ENCODE assay signal across 8 cellular contexts in the genomic region with DNA sequence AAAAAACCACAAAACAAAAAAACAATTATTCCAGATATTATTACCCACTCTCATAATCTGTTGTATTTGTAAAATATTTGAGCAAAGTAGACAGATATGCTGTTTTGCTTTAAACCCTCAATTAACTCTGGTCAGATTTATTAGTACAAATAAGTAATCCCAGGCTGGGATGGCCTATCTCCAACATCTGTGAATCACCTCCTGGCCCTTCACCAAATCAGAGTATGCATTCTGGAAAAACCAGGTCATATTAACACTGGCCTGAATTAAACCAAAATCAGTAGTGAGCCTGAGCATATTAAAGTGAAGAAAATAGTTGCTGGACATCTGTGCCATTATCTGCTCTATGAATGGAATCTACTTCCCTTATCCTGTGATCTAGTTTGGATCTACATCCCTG. TPM values are rescaled to one million over a fixed set of nuclear protein-coding genes. Genes with fewer than 3 reads are reported as not detected.
DNase-seq lines count a peak whose midpoint lies in the region; ATAC-seq, FAIRE-seq and TF ChIP-seq lines count a peak whose summit lies in the region.

No MANE protein-coding gene starts in this region.

- H3K27me3 Mint-ChIP-seq in activated T-helper 17 cell treated with anti-CD3 and anti-CD28 coated beads, Interleukin-2, amount 50 U/mL, for 72 hours: no peaks in the 10 kb centered on the region

- H3K4me1 Mint-ChIP-seq in activated T-helper 17 cell treated with anti-CD3 and anti-CD28 coated beads, Interleukin-2, amount 50 U/mL, for 72 hours: peaks cover 26% of the 10 kb centered on the region

- no peak overlapping the region for H3K4me3 Mint-ChIP-seq in activated T-helper 17 cell treated with anti-CD3 and anti-CD28 coated beads, Interleukin-2, amount 50 U/mL, for 72 hours

- intact Hi-C loops in gastrocnemius medialis (cut with DNase I; ENCODE audit: low total_unique reads): no loop called here

- H3K9me3 Mint-ChIP-seq in activated T-helper 17 cell treated with anti-CD3 and anti-CD28 coated beads, Interleukin-2, amount 50 U/mL, for 72 hours: no peaks in the 10 kb centered on the region

- TF ChIP-seq POLR2A in gastrocnemius medialis (IDR thresholded peaks at IDR 0.05): no peak

- H3K36me3 ChIP-seq in gastrocnemius medialis: peaks cover 0 to 44% of the 10 kb centered on the region in 2 donors

- H3K27ac ChIP-seq in foreskin keratinocyte (no peak overlapping the region), gastrocnemius medialis (peak overlapping the region; percentile 52 to 67 (median 58))

- no peak for ATAC-seq in activated T-helper 17 cell treated with anti-CD3 and anti-CD28 coated beads, Interleukin-2, amount 50 U/mL, for 72 hours (replicated peaks)
- ATAC-seq in foreskin keratinocyte (peak; percentile 28), gastrocnemius medialis (peak; percentile 75 to 76)

- H3K27me3 ChIP-seq in foreskin keratinocyte: no peaks in the 10 kb centered on the region
- no peaks in the 10 kb centered on the region for H3K27me3 ChIP-seq in gastrocnemius medialis

- DNase-seq in GM04504 (ENCODE audit: low read depth): peak; percentile 89
- DNase-seq in foreskin keratinocyte: peak; percentile 21 to 61
- peak in 1 of 2 donors; percentile 32 for DNase-seq in gastrocnemius medialis
- DNase-seq in DMS53 treated with DMSO at 0.1 percent for 48 hours (lab: John Stamatoyannopoulos, UW; ENCODE audit: unreplicated experiment): no peak
- DNase-seq in SIG-M5 (lab: John Stamatoyannopoulos, UW): no peak
- no peak for DNase-seq in activated effector memory CD4-positive, alpha-beta T cell treated with anti-CD3 and anti-CD28 coated beads, Interleukin-2, amount 50 U/mL, for 16 hours
- DNase-seq in GM19239 (ENCODE audit: insufficient read length, low spot score): no peak

- H3K36me3 Mint-ChIP-seq in activated T-helper 17 cell treated with anti-CD3 and anti-CD28 coated beads, Interleukin-2, amount 50 U/mL, for 72 hours (ENCODE audit: low read depth): peaks cover 95% of the 10 kb centered on the region

- H3K4me3 ChIP-seq in gastrocnemius medialis: no peak overlapping the region

- TF ChIP-seq CTCF in foreskin keratinocyte (conservative IDR thresholded peaks at IDR 0.05): no peak
- TF ChIP-seq CTCF in gastrocnemius medialis (IDR thresholded peaks at IDR 0.05 in 4 of 5, conservative IDR thresholded peaks at IDR 0.05 in 1 of 5): no peak

- H3K4me1 ChIP-seq in foreskin keratinocyte (peaks cover 16% of the 10 kb centered on the region), gastrocnemius medialis (peaks cover 18 to 27% of the 10 kb centered on the region in 2 donors)

- no peak for FAIRE-seq in GM19239 (lab: Jason Lieb, UNC)

- no peaks in the 10 kb centered on the region for H3K9me3 ChIP-seq in gastrocnemius medialis

- H3K27ac Mint-ChIP-seq in activated T-helper 17 cell treated with anti-CD3 and anti-CD28 coated beads, Interleukin-2, amount 50 U/mL, for 72 hours: peak overlapping the region; percentile 58

- in situ Hi-C loops in gastrocnemius medialis (cut with MboI; ENCODE audit: low sequenced_read_pairs in 4 of 4): loop anchor here in 1 of 4 donors (25.0 kb wide), 1 partner anchor 140 kb away; no protein-coding TSS in a partner anchor

RNA-seq across cellular contexts. Expression of gene STAT3, which starts 41.0 kb away (rescaled TPM):
- 100 to 1,000 TPM; 179 to 429 TPM for total RNA-seq in activated T-helper 17 cell treated with anti-CD3 and anti-CD28 coated beads, Interleukin-2, amount 50 U/mL, for 72 hours
- 76.6 and 77.7 TPM in 2 replicates for total RNA-seq in foreskin keratinocyte
- 20.2 and 23.0 TPM in 2 replicates for polyA plus RNA-seq in foreskin keratinocyte
- total RNA-seq in gastrocnemius medialis: 100 to 1,000 TPM in 3 of 4 donors, 10 to 100 TPM in 1; 88.4 to 203 (median 130) TPM

RNA-seq across cellular contexts. Expression of gene STAT5A, which starts 58.9 kb away (rescaled TPM):
- total RNA-seq in activated T-helper 17 cell treated with anti-CD3 and anti-CD28 coated beads, Interleukin-2, amount 50 U/mL, for 72 hours: 100 to 1,000 TPM; 133 to 305 TPM
- 1.2 and 1.3 TPM in 2 replicates for total RNA-seq in foreskin keratinocyte
- 0.69 and 0.84 TPM in 2 replicates for polyA plus RNA-seq in foreskin keratinocyte
- 10 to 100 TPM; 36.0 to 87.0 (median 60.7) TPM for total RNA-seq in gastrocnemius medialis

Comparison
In these comparisons a context has a peak if more than half of its experiments do, and no peak if none do; other contexts are left out.
1. DNase-seq: peak in GM04504 (single experiment) and foreskin keratinocyte (2 of 2); none in DMS53 treated with DMSO at 0.1 percent for 48 hours (single experiment), SIG-M5 (single experiment), activated effector memory CD4-positive, alpha-beta T cell treated with anti-CD3 and anti-CD28 coated beads, Interleukin-2, amount 50 U/mL, for 16 hours (single experiment) and GM19239 (single experiment).
2. RNA of gene STAT5A, which starts 58.9 kb away (total RNA-seq): 133 to 305 TPM in activated T-helper 17 cell treated with anti-CD3 and anti-CD28 coated beads, Interleukin-2, amount 50 U/mL, for 72 hours and 36.0 to 87.0 TPM in gastrocnemius medialis; 1.2 to 1.3 TPM in foreskin keratinocyte; every median in the first group is over 10 times any median in the second.